8 cellular contexts compared by ENCODE assay signal in the genomic region with DNA sequence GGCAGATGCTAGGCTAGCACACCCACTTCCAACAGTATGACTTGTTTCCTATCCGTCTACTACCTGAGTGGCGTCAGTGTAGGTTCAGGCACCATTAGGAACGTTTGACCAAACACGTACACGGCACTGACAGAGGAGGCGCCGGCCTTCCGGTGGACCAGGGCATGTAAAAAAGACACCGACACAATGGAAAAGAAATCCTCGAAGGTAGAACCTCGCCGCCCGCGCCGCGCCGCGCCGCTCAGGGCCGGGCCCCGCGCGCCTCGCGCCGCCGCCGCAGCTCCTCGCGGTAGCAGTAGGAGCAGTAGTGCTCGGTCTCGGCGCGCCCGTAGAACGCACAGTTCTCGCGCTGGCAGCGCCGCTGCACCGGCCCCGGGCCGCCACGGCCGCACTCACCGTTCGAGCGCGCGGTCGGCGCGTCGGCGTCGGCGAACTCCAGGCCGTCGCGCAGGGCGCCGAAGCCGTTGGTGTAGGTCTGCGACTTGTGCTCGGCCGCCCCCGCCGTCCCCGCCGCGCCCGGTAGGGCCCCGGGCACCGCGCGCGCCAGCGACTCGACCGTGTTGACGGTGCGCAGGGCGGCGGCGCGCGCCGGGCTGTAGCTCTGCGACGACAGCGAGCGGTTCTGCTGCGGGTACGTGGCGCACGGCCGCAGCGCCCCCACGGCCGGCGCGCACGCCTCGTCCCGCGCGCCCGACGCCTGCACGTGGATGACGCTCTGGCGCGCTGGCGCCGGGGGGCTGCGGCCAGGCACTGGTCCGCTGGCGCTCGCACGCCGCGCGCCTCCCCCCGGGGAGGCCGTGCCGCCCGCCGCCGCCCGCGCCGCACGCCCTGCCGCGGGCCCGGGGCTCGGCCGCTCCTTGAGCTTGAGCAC.
A peak's percentile ranks its signal among the peaks of the same experiment; 100 is the strongest.
DNase-seq lines count a peak whose midpoint lies in the region; ATAC-seq, FAIRE-seq and TF ChIP-seq lines count a peak whose summit lies in the region.

No MANE protein-coding gene starts in this region.

- peak overlapping the region; percentile 58 for H3K4me2 ChIP-seq in keratinocyte (ENCODE audit: control insufficient read depth, extremely low read depth, insufficient read depth, low read depth, low read length)

- H2AFZ ChIP-seq in keratinocyte (ENCODE audit: control insufficient read depth, low read length) = peak overlapping the region; percentile 53

- peaks cover 28% of the 10 kb centered on the region for H3K27me3 ChIP-seq in keratinocyte (ENCODE audit: control insufficient read depth, extremely low read depth, insufficient read depth, low read length)

- H3K79me2 ChIP-seq in keratinocyte (ENCODE audit: control insufficient read depth, insufficient read depth, low read length) = no peaks in the 10 kb centered on the region

- DNase-seq in activated naive CD4-positive, alpha-beta T cell treated with anti-CD3 and anti-CD28 coated beads, Interleukin-2, amount 50 U/mL, for 16 hours = peak; percentile 62
- DNase-seq in keratinocyte (ENCODE audit: low read depth, low spot score) (no peak), C1 segment of cervical spinal cord (lab: John Stamatoyannopoulos, UW) (no peak), 8988T (no peak), Ammon's horn (ENCODE audit: low spot score) (no peak), H4 (ENCODE audit: low spot score) (no peak)
- DNase-seq in stimulated activated naive CD4-positive, alpha-beta T cell (lab: John Stamatoyannopoulos, UW) = peak; percentile 21 to 73 (median 39)

- no peaks in the 10 kb centered on the region for H3K9me1 ChIP-seq in keratinocyte (ENCODE audit: control insufficient read depth, extremely low read depth, insufficient read depth, low read length)

- H3K36me3 ChIP-seq in keratinocyte (ENCODE audit: control insufficient read depth in 2 of 2, extremely low read depth in 1 of 2, insufficient read depth in 2 of 2, low read length in 2 of 2) = no peaks in the 10 kb centered on the region

- H3K9me3 ChIP-seq in keratinocyte (ENCODE audit: control insufficient read depth, low read depth, low read length) = no peaks in the 10 kb centered on the region

- H3K27ac ChIP-seq in keratinocyte (ENCODE audit: control insufficient read depth, insufficient read depth, low read length) = no peak overlapping the region

- dilution Hi-C loops in keratinocyte (cut with MboI; ENCODE audit: extremely low pct_ligation_motif_present, low sequenced_read_pairs) = no loop called here

- TF ChIP-seq CTCF in keratinocyte (optimal IDR thresholded peaks at IDR 0.05 in 1 of 3, IDR thresholded peaks at IDR 0.05 in 1 of 3, conservative IDR thresholded peaks at IDR 0.05 in 1 of 3; ENCODE audit: extremely low read depth in 1 of 3, insufficient read depth in 2 of 3, low read length in 3 of 3) = peak in 1 of 3 experiments; percentile 13

- ATAC-seq in HG03432 (IDR thresholded peaks at IDR 0.05; ENCODE audit: unreplicated experiment) = peak; percentile 64

- H3K4me3 ChIP-seq in keratinocyte (ENCODE audit: control insufficient read depth in 2 of 3, extremely low read depth in 1 of 3, insufficient read depth in 2 of 3, low read depth in 1 of 3, low read length in 3 of 3) = peak overlapping the region in 1 of 3 experiments; percentile 40

- no peaks in the 10 kb centered on the region for H4K20me1 ChIP-seq in keratinocyte (ENCODE audit: control insufficient read depth, extremely low read depth, insufficient read depth, low read length)

- peak overlapping the region; percentile 22 for H3K9ac ChIP-seq in keratinocyte (ENCODE audit: control insufficient read depth, extremely low read depth, insufficient read depth, low read length)

- no peak for FAIRE-seq in keratinocyte (lab: Jason Lieb, UNC)

- H3K4me1 ChIP-seq in keratinocyte (ENCODE audit: control insufficient read depth, extremely low read depth, insufficient read depth, low read length) = peaks cover 18% of the 10 kb centered on the region

Comparison
In these comparisons a context has a peak if more than half of its experiments do, and no peak if none do; other contexts are left out.
1. DNase-seq: peak in activated naive CD4-positive, alpha-beta T cell treated with anti-CD3 and anti-CD28 coated beads, Interleukin-2, amount 50 U/mL, for 16 hours (single experiment) and stimulated activated naive CD4-positive, alpha-beta T cell (6 of 6); none in keratinocyte (single experiment), C1 segment of cervical spinal cord (0 of 14), 8988T (single experiment), Ammon's horn (single experiment) and H4 (single experiment).